8 cellular contexts compared by ENCODE assay signal in the genomic region with DNA sequence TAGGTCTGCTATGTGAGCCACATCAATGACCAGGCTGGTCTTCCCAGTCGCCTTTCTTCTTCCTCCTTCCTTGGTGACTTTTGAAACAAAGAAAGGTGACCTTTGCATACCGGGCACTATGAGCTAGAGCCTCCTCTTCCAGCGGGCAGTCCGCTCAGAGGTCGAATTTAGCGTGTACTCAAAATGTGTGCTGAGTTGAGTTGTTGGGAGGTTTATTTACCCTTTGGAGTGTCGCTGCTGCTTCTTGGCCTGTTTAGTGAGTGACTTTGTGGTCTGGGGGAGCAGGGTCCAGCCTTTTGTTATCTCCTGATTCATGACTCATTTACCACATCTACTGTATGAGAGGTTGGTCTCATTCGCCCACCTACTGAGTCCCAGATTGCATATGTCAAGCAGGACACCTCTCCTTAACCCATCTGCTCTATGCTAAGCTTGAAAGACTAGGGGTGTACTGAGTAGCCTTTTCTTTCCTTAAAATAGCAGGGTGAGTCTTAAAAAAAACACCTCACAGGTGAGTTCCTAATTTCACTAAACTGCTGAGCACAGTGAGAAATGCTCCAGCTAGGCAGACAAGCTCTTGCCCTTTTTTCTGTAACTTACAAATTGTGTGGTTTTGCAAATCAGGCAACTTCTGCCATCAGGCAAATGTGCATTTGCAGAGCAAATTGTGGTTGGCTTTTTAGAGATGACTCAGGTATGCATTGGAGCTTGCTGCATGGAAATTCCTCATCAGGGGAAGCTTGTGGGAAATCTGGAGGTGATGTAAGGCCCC. TPM values are rescaled to one million over a fixed set of nuclear protein-coding genes. Genes with fewer than 3 reads are reported as not detected.
DNase-seq lines count a peak whose midpoint lies in the region; ATAC-seq and TF ChIP-seq lines count a peak whose summit lies in the region.

No MANE protein-coding gene starts in this region.

- H3K27me3 ChIP-seq in heart left ventricle = no peaks in the 10 kb centered on the region

- H3K4me1 ChIP-seq in heart left ventricle = peaks cover under 1 to 16% (median 13%) of the 10 kb centered on the region in 12 donors

- no peak overlapping the region for H3K4me3 ChIP-seq in heart left ventricle

- ATAC-seq in GM18873 (IDR thresholded peaks at IDR 0.05; ENCODE audit: low FRiP score, unreplicated experiment) (peak; percentile 28), HG03378 (IDR thresholded peaks at IDR 0.05; ENCODE audit: unreplicated experiment) (peak; percentile 31), heart left ventricle (no peak), GM21786 (IDR thresholded peaks at IDR 0.05; ENCODE audit: unreplicated experiment) (no peak)

- intact Hi-C loops in heart left ventricle (cut with DNase I) = loop anchor here in 4 of 10 donors (10.0 kb wide), 2 partner anchors 161 to 221 kb away; a partner anchor contains a TSS

- DNase-seq in A172 (ENCODE audit: low spot score) (peak; percentile 75), astrocyte of the hippocampus (ENCODE audit: low read depth, low spot score) (peak; percentile 85), heart left ventricle (no peak), NCI-H1436 (lab: John Stamatoyannopoulos, UW) (no peak), cerebellar nuclear complex (lab: John Stamatoyannopoulos, UW) (no peak)

- TF ChIP-seq POLR2A in heart left ventricle (IDR thresholded peaks at IDR 0.05) = no peak

- TF ChIP-seq CTCF in heart left ventricle (IDR thresholded peaks at IDR 0.05) = no peak

- no peaks in the 10 kb centered on the region for H3K9me3 ChIP-seq in heart left ventricle

- H3K36me3 ChIP-seq in heart left ventricle = no peaks in the 10 kb centered on the region

- H3K27ac ChIP-seq in heart left ventricle = no peak overlapping the region

- 87 to 90% (median 88%) methylated on average over 8 of the region's 8 CpGs for WGBS in heart left ventricle, 4 donors

RNA-seq across cellular contexts. Expression of a gene that starts 3.2 kb away (rescaled TPM):
- 23.4 and 25.8 TPM in 2 replicates for total RNA-seq in A172 (2014; rRNA removed; shearing (Covaris generic))
- total RNA-seq in heart left ventricle = 10 to 100 TPM; 16.9 to 38.7 (median 23.4) TPM
- polyA plus RNA-seq in heart left ventricle = 10 to 100 TPM in 1 of 2 donors, 1 to 10 TPM in 1; 7.1 to 24.9 TPM

Comparison
In these comparisons a context has a peak if more than half of its experiments do, and no peak if none do; other contexts are left out.
1. DNase-seq: peak in A172 (single experiment) and astrocyte of the hippocampus (single experiment); none in heart left ventricle (0 of 5), NCI-H1436 (single experiment) and cerebellar nuclear complex (0 of 2).
2. ATAC-seq: peak in GM18873 (single experiment) and HG03378 (single experiment); none in heart left ventricle (0 of 4) and GM21786 (single experiment).